In genomic region chrX:65451663-65452062, GRCh38 we compare ENCODE assay signal across 10 cellular contexts.
DNase-seq lines count a peak whose midpoint lies in the region; ATAC-seq and TF ChIP-seq lines count a peak whose summit lies in the region.
"Had no signal": no experiment of that assay in that cellular context is flagged by ENCODE, and none has a peak within 500 bp of the region (broad histone marks: within the 10 kb centered on the region; RNA-seq: fewer than 3 reads in every experiment).

No MANE protein-coding gene starts in this region.

- H3K27ac Mint-ChIP-seq in neural crest cell (ENCODE audit: unreplicated experiment), result no peak overlapping the region
- H3K27ac Mint-ChIP-seq: effector memory CD8-positive, alpha-beta T cell; stimulated activated naive CD8-positive, alpha-beta T cell treated with anti-CD3 and anti-CD28 coated beads, Interleukin-15, Interleukin-2, amounts not matched to agents 100 ng/mL and 50 ng/mL, for 24 hours had no signal

- ATAC-seq in heart left ventricle, result no peak
- peak; percentile 80 for ATAC-seq in GM21786 (IDR thresholded peaks at IDR 0.05; ENCODE audit: unreplicated experiment)
- no peak for ATAC-seq in GM18517 (IDR thresholded peaks at IDR 0.05; ENCODE audit: unreplicated experiment)
- ATAC-seq: effector memory CD8-positive, alpha-beta T cell had no signal

- H3K36me3 Mint-ChIP-seq in neural crest cell (ENCODE audit: low read depth), result peaks cover 17% of the 10 kb centered on the region

- no peaks in the 10 kb centered on the region for H3K4me1 Mint-ChIP-seq in neural crest cell

- intact Hi-C loops in heart left ventricle (cut with DNase I), result no loop called here

- H3K4me1 ChIP-seq in heart left ventricle, result no peaks in the 10 kb centered on the region
- no peaks in the 10 kb centered on the region for H3K4me1 ChIP-seq in right atrium auricular region

- H3K9me3 ChIP-seq in heart left ventricle, result peaks cover 0 to 11% (median 0%) of the 10 kb centered on the region in 12 donors
- H3K9me3 ChIP-seq in right atrium auricular region, result peaks cover 0 to 9% of the 10 kb centered on the region in 2 donors

- TF ChIP-seq POLR2A in heart left ventricle (IDR thresholded peaks at IDR 0.05), result no peak

- H3K4me3 ChIP-seq in heart left ventricle, result no peak overlapping the region
- no peak overlapping the region for H3K4me3 ChIP-seq in right atrium auricular region

- TF ChIP-seq CTCF in heart left ventricle (IDR thresholded peaks at IDR 0.05) (peak in 9 of 12 donors; percentile 9 to 45 (median 22)), right atrium auricular region (IDR thresholded peaks at IDR 0.05) (peak in 1 of 2 donors; percentile 41), neural crest cell (conservative IDR thresholded peaks at IDR 0.05) (peak; percentile 66)

- H3K4me3 Mint-ChIP-seq in neural crest cell, result no peak overlapping the region
- H3K4me3 Mint-ChIP-seq: effector memory CD8-positive, alpha-beta T cell; stimulated activated naive CD8-positive, alpha-beta T cell treated with anti-CD3 and anti-CD28 coated beads, Interleukin-15, Interleukin-2, amounts not matched to agents 100 ng/mL and 50 ng/mL, for 24 hours had no signal

- H3K36me3 ChIP-seq in heart left ventricle (no peaks in the 10 kb centered on the region), right atrium auricular region (no peaks in the 10 kb centered on the region)

- no peaks in the 10 kb centered on the region for H3K27me3 Mint-ChIP-seq in neural crest cell (ENCODE audit: low read depth)
- H3K27me3 Mint-ChIP-seq: effector memory CD8-positive, alpha-beta T cell; stimulated activated naive CD8-positive, alpha-beta T cell treated with anti-CD3 and anti-CD28 coated beads, Interleukin-15, Interleukin-2, amounts not matched to agents 100 ng/mL and 50 ng/mL, for 24 hours had no signal

- 35 to 58% (median 50%) methylated on average over 2 of the region's 2 CpGs for WGBS in heart left ventricle, 4 donors

- peaks cover 0 to 10% (median 0%) of the 10 kb centered on the region in 9 donors for H3K27me3 ChIP-seq in heart left ventricle
- no peaks in the 10 kb centered on the region for H3K27me3 ChIP-seq in right atrium auricular region

- DNase-seq in heart left ventricle, result no peak
- no peak for DNase-seq in right atrium auricular region (ENCODE audit: low spot score)
- peak; percentile 0 for DNase-seq in NCI-H1694 (lab: John Stamatoyannopoulos, UW)
- DNase-seq in central memory CD4-positive, alpha-beta T cell, result peak; percentile 13
- DNase-seq in neural crest cell (ENCODE audit: low read depth, low spot score), result peak; percentile 21
- no peak for DNase-seq in NCI-H2029 treated with DMSO at 0.1 percent for 48 hours (lab: John Stamatoyannopoulos, UW)

- H3K27ac ChIP-seq in heart left ventricle (no peak overlapping the region), right atrium auricular region (no peak overlapping the region)

- peaks cover 13% of the 10 kb centered on the region for H3K9me3 Mint-ChIP-seq in neural crest cell
- H3K9me3 Mint-ChIP-seq: effector memory CD8-positive, alpha-beta T cell; stimulated activated naive CD8-positive, alpha-beta T cell treated with anti-CD3 and anti-CD28 coated beads, Interleukin-15, Interleukin-2, amounts not matched to agents 100 ng/mL and 50 ng/mL, for 24 hours had no signal

Comparison
In these comparisons a context has a peak if more than half of its experiments do, and no peak if none do; other contexts are left out.
1. DNase-seq: peak in NCI-H1694 (single experiment), central memory CD4-positive, alpha-beta T cell (single experiment) and neural crest cell (single experiment); none in heart left ventricle (0 of 5), right atrium auricular region (single experiment) and NCI-H2029 treated with DMSO at 0.1 percent for 48 hours (single experiment).